1 cellular context compared by ENCODE assay signal in the genomic region with DNA sequence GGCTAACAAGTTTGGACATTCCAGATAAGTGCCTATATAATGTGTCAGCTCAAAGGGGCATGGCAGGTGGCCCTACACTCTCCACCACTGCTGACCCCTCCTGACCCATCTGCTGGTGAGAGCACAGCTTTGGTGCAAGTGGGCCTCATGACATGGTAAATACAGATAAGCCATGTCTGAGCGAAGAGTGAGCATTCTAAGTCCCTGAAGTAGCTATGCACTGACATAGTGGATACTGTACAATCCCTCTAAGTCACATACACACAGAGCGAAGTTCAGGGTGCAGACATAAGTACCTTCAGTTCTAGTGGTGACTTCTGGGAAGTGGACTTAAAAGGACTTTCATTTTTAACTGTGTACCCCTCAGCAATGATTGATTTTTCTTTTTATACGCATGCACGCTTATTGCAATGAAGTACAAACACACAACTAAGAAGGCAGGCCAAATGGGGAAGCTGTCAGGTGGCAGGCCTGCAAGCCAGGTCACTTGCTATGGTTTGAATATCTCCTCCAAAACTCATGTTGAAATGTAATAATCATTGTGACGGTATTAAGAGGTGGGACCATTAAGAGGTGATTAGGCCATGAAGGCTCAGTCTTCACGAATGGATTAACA.
A peak's percentile ranks its signal among the peaks of the same experiment; 100 is the strongest.
TF ChIP-seq lines count a peak whose summit lies in the region.

No MANE protein-coding gene starts in this region.

TF ChIP-seq in HepG2, 621 proteins besides CTCF, POLR2A, EP300 and RAD21 (continued from another document and continues in another):
- TF ChIP-seq ZNF784 (CRISPR knock-in tag; IDR thresholded peaks at IDR 0.05; ENCODE audit: borderline replicate concordance), result no peak; the same call in 1 of the 2 replicates
- TF ChIP-seq, protein P1, sequence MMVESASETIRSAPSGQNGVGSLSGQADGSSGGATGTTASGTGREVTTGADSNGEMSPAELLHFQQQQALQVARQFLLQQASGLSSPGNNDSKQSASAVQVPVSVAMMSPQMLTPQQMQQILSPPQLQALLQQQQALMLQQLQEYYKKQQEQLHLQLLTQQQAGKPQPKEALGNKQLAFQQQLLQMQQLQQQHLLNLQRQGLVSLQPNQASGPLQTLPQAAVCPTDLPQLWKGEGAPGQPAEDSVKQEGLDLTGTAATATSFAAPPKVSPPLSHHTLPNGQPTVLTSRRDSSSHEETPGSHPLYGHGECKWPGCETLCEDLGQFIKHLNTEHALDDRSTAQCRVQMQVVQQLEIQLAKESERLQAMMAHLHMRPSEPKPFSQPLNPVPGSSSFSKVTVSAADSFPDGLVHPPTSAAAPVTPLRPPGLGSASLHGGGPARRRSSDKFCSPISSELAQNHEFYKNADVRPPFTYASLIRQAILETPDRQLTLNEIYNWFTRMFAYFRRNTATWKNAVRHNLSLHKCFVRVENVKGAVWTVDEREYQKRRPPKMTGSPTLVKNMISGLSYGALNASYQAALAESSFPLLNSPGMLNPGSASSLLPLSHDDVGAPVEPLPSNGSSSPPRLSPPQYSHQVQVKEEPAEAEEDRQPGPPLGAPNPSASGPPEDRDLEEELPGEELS (CRISPR knock-in tag; IDR thresholded peaks at IDR 0.05), result 0 out of 2 replicates have a peak, but pooled peaks have one; percentile 14
- TF ChIP-seq MED1 (CRISPR knock-in tag; IDR thresholded peaks at IDR 0.05), result peak; percentile 32; the same call in 1 of the 2 replicates
- peak; percentile 16; the same call in 1 of the 2 replicates for TF ChIP-seq ATF1 (CRISPR knock-in tag; IDR thresholded peaks at IDR 0.05)
- no peak for TF ChIP-seq ARID2 (CRISPR knock-in tag; IDR thresholded peaks at IDR 0.05; ENCODE audit: borderline replicate concordance)
- TF ChIP-seq MAFG (CRISPR knock-in tag; IDR thresholded peaks at IDR 0.05), result no peak
- peak; percentile 74 for TF ChIP-seq RXRB (CRISPR knock-in tag; IDR thresholded peaks at IDR 0.05; ENCODE audit: borderline replicate concordance)
- TF ChIP-seq, protein P2, sequence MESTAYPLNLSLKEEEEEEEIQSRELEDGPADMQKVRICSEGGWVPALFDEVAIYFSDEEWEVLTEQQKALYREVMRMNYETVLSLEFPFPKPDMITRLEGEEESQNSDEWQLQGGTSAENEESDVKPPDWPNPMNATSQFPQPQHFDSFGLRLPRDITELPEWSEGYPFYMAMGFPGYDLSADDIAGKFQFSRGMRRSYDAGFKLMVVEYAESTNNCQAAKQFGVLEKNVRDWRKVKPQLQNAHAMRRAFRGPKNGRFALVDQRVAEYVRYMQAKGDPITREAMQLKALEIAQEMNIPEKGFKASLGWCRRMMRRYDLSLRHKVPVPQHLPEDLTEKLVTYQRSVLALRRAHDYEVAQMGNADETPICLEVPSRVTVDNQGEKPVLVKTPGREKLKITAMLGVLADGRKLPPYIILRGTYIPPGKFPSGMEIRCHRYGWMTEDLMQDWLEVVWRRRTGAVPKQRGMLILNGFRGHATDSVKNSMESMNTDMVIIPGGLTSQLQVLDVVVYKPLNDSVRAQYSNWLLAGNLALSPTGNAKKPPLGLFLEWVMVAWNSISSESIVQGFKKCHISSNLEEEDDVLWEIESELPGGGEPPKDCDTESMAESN (CRISPR knock-in tag; conservative IDR thresholded peaks at IDR 0.05), result no peak
- no peak for TF ChIP-seq ZNF101 (CRISPR knock-in tag; IDR thresholded peaks at IDR 0.05; ENCODE audit: borderline replicate concordance, low read depth)
- TF ChIP-seq, protein P3, sequence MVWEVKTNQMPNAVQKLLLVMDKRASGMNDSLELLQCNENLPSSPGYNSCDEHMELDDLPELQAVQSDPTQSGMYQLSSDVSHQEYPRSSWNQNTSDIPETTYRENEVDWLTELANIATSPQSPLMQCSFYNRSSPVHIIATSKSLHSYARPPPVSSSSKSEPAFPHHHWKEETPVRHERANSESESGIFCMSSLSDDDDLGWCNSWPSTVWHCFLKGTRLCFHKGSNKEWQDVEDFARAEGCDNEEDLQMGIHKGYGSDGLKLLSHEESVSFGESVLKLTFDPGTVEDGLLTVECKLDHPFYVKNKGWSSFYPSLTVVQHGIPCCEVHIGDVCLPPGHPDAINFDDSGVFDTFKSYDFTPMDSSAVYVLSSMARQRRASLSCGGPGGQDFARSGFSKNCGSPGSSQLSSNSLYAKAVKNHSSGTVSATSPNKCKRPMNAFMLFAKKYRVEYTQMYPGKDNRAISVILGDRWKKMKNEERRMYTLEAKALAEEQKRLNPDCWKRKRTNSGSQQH (CRISPR knock-in tag; IDR thresholded peaks at IDR 0.05; ENCODE audit: low read depth), result no peak
- peak; percentile 32; the same call in 1 of the 2 replicates for TF ChIP-seq CEBPG (CRISPR knock-in tag; IDR thresholded peaks at IDR 0.05)
- TF ChIP-seq ZFY (CRISPR knock-in tag; IDR thresholded peaks at IDR 0.05), result 0 out of 2 replicates have a peak, but pooled peaks have one; percentile 37
- peak; percentile 65; the same call in 1 of the 2 replicates for TF ChIP-seq ZMYM3 (CRISPR knock-in tag; IDR thresholded peaks at IDR 0.05)
- TF ChIP-seq ZNF83 (CRISPR knock-in tag; IDR thresholded peaks at IDR 0.05; ENCODE audit: borderline replicate concordance), result no peak
- TF ChIP-seq ATAD3A (CRISPR knock-in tag; IDR thresholded peaks at IDR 0.05), result no peak
- no peak for TF ChIP-seq SOX13 (IDR thresholded peaks at IDR 0.05)
- TF ChIP-seq SOX13 (CRISPR knock-in tag; conservative IDR thresholded peaks at IDR 0.05 in 1 of 2, IDR thresholded peaks at IDR 0.05 in 1 of 2), result peak in 1 of 2 experiments; percentile 43; a peak in 2 of 4 replicates
- no peak for TF ChIP-seq ZNF607 (CRISPR knock-in tag; IDR thresholded peaks at IDR 0.05; ENCODE audit: borderline replicate concordance)
- TF ChIP-seq ZNF484 (CRISPR knock-in tag; IDR thresholded peaks at IDR 0.05; ENCODE audit: borderline replicate concordance, low read depth), result no peak
- TF ChIP-seq IKZF1 (IDR thresholded peaks at IDR 0.05), result no peak
- TF ChIP-seq NCOA2 (CRISPR knock-in tag; IDR thresholded peaks at IDR 0.05), result peak; percentile 56; the same call in 1 of the 2 replicates
- TF ChIP-seq ZNF326 (CRISPR knock-in tag; IDR thresholded peaks at IDR 0.05; ENCODE audit: borderline replicate concordance), result no peak
- TF ChIP-seq ZNF776 (CRISPR knock-in tag; IDR thresholded peaks at IDR 0.05), result no peak
- TF ChIP-seq, protein P4, sequence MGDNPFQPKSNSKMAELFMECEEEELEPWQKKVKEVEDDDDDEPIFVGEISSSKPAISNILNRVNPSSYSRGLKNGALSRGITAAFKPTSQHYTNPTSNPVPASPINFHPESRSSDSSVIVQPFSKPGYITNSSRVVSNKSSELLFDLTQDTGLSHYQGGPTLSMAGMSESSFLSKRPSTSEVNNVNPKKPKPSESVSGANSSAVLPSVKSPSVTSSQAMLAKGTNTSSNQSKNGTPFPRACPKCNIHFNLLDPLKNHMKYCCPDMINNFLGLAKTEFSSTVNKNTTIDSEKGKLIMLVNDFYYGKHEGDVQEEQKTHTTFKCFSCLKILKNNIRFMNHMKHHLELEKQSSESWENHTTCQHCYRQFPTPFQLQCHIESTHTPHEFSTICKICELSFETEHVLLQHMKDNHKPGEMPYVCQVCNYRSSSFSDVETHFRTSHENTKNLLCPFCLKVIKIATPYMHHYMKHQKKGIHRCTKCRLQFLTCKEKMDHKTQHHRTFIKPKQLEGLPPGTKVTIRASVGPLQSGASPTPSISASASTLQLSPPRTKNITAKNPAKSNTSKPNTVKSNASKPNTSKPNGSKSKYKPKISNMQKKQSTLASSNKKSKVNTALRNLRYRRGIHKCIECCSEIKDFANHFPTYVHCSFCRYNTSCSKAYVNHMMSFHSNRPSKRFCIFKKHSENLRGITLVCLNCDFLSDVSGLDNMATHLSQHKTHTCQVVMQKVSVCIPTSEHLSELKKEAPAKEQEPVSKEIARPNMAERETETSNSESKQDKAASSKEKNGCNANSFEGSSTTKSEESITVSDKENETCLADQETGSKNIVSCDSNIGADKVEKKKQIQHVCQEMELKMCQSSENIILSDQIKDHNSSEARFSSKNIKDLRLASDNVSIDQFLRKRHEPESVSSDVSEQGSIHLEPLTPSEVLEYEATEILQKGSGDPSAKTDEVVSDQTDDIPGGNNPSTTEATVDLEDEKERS (CRISPR knock-in tag; IDR thresholded peaks at IDR 0.05), result peak; percentile 74; the same call in 1 of the 2 replicates
- TF ChIP-seq ZNF564 (CRISPR knock-in tag; IDR thresholded peaks at IDR 0.05), result peak; percentile 42; the same call in 1 of the 2 replicates
- no peak for TF ChIP-seq RFXAP (CRISPR knock-in tag; IDR thresholded peaks at IDR 0.05; ENCODE audit: borderline replicate concordance)
- peak; percentile 59; the same call in 1 of the 2 replicates for TF ChIP-seq HDAC2 (CRISPR knock-in tag; IDR thresholded peaks at IDR 0.05)
- TF ChIP-seq HDAC6 (IDR thresholded peaks at IDR 0.05; ENCODE audit: low read depth, low read length), result no peak
- peak; percentile 48; the same call in 1 of the 2 replicates for TF ChIP-seq FOSL2 (CRISPR knock-in tag; IDR thresholded peaks at IDR 0.05)
- TF ChIP-seq KLF16 (CRISPR knock-in tag; IDR thresholded peaks at IDR 0.05), result peak in 1 of 2 experiments; percentile 50; a peak in 1 of 4 replicates
- TF ChIP-seq, protein P5, sequence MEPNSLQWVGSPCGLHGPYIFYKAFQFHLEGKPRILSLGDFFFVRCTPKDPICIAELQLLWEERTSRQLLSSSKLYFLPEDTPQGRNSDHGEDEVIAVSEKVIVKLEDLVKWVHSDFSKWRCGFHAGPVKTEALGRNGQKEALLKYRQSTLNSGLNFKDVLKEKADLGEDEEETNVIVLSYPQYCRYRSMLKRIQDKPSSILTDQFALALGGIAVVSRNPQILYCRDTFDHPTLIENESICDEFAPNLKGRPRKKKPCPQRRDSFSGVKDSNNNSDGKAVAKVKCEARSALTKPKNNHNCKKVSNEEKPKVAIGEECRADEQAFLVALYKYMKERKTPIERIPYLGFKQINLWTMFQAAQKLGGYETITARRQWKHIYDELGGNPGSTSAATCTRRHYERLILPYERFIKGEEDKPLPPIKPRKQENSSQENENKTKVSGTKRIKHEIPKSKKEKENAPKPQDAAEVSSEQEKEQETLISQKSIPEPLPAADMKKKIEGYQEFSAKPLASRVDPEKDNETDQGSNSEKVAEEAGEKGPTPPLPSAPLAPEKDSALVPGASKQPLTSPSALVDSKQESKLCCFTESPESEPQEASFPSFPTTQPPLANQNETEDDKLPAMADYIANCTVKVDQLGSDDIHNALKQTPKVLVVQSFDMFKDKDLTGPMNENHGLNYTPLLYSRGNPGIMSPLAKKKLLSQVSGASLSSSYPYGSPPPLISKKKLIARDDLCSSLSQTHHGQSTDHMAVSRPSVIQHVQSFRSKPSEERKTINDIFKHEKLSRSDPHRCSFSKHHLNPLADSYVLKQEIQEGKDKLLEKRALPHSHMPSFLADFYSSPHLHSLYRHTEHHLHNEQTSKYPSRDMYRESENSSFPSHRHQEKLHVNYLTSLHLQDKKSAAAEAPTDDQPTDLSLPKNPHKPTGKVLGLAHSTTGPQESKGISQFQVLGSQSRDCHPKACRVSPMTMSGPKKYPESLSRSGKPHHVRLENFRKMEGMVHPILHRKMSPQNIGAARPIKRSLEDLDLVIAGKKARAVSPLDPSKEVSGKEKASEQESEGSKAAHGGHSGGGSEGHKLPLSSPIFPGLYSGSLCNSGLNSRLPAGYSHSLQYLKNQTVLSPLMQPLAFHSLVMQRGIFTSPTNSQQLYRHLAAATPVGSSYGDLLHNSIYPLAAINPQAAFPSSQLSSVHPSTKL (CRISPR knock-in tag; IDR thresholded peaks at IDR 0.05), result peak; percentile 76
- 0 out of 2 replicates have a peak, but pooled peaks have one; percentile 17 for TF ChIP-seq MAX (IDR thresholded peaks at IDR 0.05)
- TF ChIP-seq, protein P6, sequence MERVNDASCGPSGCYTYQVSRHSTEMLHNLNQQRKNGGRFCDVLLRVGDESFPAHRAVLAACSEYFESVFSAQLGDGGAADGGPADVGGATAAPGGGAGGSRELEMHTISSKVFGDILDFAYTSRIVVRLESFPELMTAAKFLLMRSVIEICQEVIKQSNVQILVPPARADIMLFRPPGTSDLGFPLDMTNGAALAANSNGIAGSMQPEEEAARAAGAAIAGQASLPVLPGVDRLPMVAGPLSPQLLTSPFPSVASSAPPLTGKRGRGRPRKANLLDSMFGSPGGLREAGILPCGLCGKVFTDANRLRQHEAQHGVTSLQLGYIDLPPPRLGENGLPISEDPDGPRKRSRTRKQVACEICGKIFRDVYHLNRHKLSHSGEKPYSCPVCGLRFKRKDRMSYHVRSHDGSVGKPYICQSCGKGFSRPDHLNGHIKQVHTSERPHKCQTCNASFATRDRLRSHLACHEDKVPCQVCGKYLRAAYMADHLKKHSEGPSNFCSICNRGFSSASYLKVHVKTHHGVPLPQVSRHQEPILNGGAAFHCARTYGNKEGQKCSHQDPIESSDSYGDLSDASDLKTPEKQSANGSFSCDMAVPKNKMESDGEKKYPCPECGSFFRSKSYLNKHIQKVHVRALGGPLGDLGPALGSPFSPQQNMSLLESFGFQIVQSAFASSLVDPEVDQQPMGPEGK (CRISPR knock-in tag; IDR thresholded peaks at IDR 0.05), result peak; percentile 40; the same call in 1 of the 2 replicates
- TF ChIP-seq ZNF615 (CRISPR knock-in tag; IDR thresholded peaks at IDR 0.05; ENCODE audit: borderline replicate concordance), result no peak
- TF ChIP-seq TEF (CRISPR knock-in tag; IDR thresholded peaks at IDR 0.05), result no peak
- no peak for TF ChIP-seq MIXL1 (CRISPR knock-in tag; IDR thresholded peaks at IDR 0.05)
- TF ChIP-seq MLLT10 (CRISPR knock-in tag; IDR thresholded peaks at IDR 0.05), result no peak
- TF ChIP-seq DR1 (CRISPR knock-in tag; IDR thresholded peaks at IDR 0.05), result no peak
